In genomic region chr5:132293992-132294727, GRCh38 we compare ENCODE assay signal across 8 cellular contexts. TPM values are rescaled to one million over a fixed set of nuclear protein-coding genes. Genes with fewer than 3 reads are reported as not detected.
A peak's percentile ranks its signal among the peaks of the same experiment; 100 is the strongest.
DNase-seq lines count a peak whose midpoint lies in the region; ATAC-seq and TF ChIP-seq lines count a peak whose summit lies in the region.

Gene SLC22A4 (plus strand): TSS chr5:132294394. CDS start chr5:132294617, 223 bp downstream.

- no peaks in the 10 kb centered on the region for H3K36me3 Mint-ChIP-seq in nephron (ENCODE audit: low read depth)

- peak within 1 kb of the TSS; percentile 95 to 96 (median 96) for H3K4me3 Mint-ChIP-seq in nephron

- TF ChIP-seq CTCF in fibroblast of the aortic adventitia (IDR thresholded peaks at IDR 0.05; ENCODE audit: insufficient read depth, low read length) (no peak), nephron (IDR thresholded peaks at IDR 0.05; ENCODE audit: unreplicated experiment in 3 of 3) (no peak)

- peak within 1 kb of the TSS; percentile 97 to 99 (median 99) for H3K27ac Mint-ChIP-seq in nephron

- peaks cover 16% of the 10 kb centered on the region for H3K27me3 Mint-ChIP-seq in nephron (ENCODE audit: low read depth)

- peak; percentile 74 for ATAC-seq in GM21723 (IDR thresholded peaks at IDR 0.05; ENCODE audit: unreplicated experiment)
- peak; percentile 87 for ATAC-seq in stimulated activated naive CD8-positive, alpha-beta T cell treated with anti-CD3 and anti-CD28 coated beads, Interleukin-15, Interleukin-2, amounts not matched to agents 100 U/mL and 50 U/mL, for 24 hours

- no peaks in the 10 kb centered on the region for H3K9me3 Mint-ChIP-seq in nephron

- peaks cover 29% of the 10 kb centered on the region for H3K4me1 Mint-ChIP-seq in nephron

- H3K4me3 ChIP-seq in fibroblast of the aortic adventitia (ENCODE audit: low read depth, low read length), result peak within 1 kb of the TSS; percentile 82

- DNase-seq in DMS53 treated with DMSO at 0.1 percent for 48 hours (lab: John Stamatoyannopoulos, UW; ENCODE audit: unreplicated experiment) (peak; percentile 79), KG1 (lab: John Stamatoyannopoulos, UW) (peak; percentile 22), RPMI8226 (peak; percentile 87), fibroblast of the aortic adventitia (ENCODE audit: low read depth) (peak; percentile 85)
- DNase-seq in activated effector memory CD4-positive, alpha-beta T cell treated with anti-CD3 and anti-CD28 coated beads, Interleukin-2, amount 50 U/mL, for 16 hours, result peak; percentile 90
- DNase-seq in stimulated activated naive CD8-positive, alpha-beta T cell treated with anti-CD3 and anti-CD28 coated beads, Interleukin-15, Interleukin-2, amounts not matched to agents 100 U/mL and 50 U/mL, for 24 hours, result peak; percentile 93

RNA-seq across cellular contexts. Expression of gene SLC22A4, which starts in this region (rescaled TPM):
- 3.4 and 5.7 TPM in 2 replicates for total RNA-seq in fibroblast of the aortic adventitia (ENCODE audit: low replicate concordance)

Comparison
In these comparisons a context has a peak if more than half of its experiments do, and no peak if none do; other contexts are left out.
1. Peak in every context shown above with its lines: DNase-seq, ATAC-seq and H3K4me3 ChIP-seq.
2. DNase-seq: peak in every context shown above with its lines; median percentile 93 in stimulated activated naive CD8-positive, alpha-beta T cell treated with anti-CD3 and anti-CD28 coated beads, Interleukin-15, Interleukin-2, amounts not matched to agents 100 U/mL and 50 U/mL, for 24 hours; 90 in activated effector memory CD4-positive, alpha-beta T cell treated with anti-CD3 and anti-CD28 coated beads, Interleukin-2, amount 50 U/mL, for 16 hours; 87 in RPMI8226; 85 in fibroblast of the aortic adventitia; 79 in DMS53 treated with DMSO at 0.1 percent for 48 hours; 22 in KG1.